Comparison of ENCODE assay signal across 8 cellular contexts in genomic region chr5:15995206-15996052, GRCh38.
A peak's percentile ranks its signal among the peaks of the same experiment; 100 is the strongest.
DNase-seq lines count a peak whose midpoint lies in the region; ATAC-seq and TF ChIP-seq lines count a peak whose summit lies in the region.

No MANE protein-coding gene starts in this region.

- no peak overlapping the region for H3K18ac ChIP-seq in mesenchymal stem cell (ENCODE audit: low read depth in 1 of 2, low read length in 2 of 2)

- CTCF ChIA-PET in CD8-positive, alpha-beta T cell (lab: Charles Lee), result no interaction called here

- H2AK5ac ChIP-seq in mesenchymal stem cell (ENCODE audit: low read length, severe bottlenecking), result no peak overlapping the region

- no peak overlapping the region for H3K27ac ChIP-seq in mesenchymal stem cell (ENCODE audit: low read length, poor library complexity, severe bottlenecking)
- H3K27ac ChIP-seq in CD8-positive, alpha-beta T cell (ENCODE audit: low read depth, low read length), result no peak overlapping the region

- no peak overlapping the region for H3K23ac ChIP-seq in mesenchymal stem cell (ENCODE audit: low read length in 2 of 2)

- H3K27me3 ChIP-seq in mesenchymal stem cell (ENCODE audit: control insufficient read depth in 1 of 2, insufficient read depth in 1 of 2, low read length in 2 of 2), result peaks cover 0 to 9% of the 10 kb centered on the region in 2 experiments
- no peaks in the 10 kb centered on the region for H3K27me3 ChIP-seq in CD8-positive, alpha-beta T cell (ENCODE audit: insufficient read depth, low read length)

- H3K4me1 ChIP-seq in mesenchymal stem cell (ENCODE audit: control insufficient read depth, insufficient read depth, low read depth, low read length), result peaks cover 2% of the 10 kb centered on the region
- H3K4me1 ChIP-seq in CD8-positive, alpha-beta T cell (ENCODE audit: insufficient read depth, low read length), result no peaks in the 10 kb centered on the region

- ATAC-seq in GM21381 (IDR thresholded peaks at IDR 0.05; ENCODE audit: unreplicated experiment) (no peak), GM21825 (IDR thresholded peaks at IDR 0.05; ENCODE audit: unreplicated experiment) (no peak)
- no peak for ATAC-seq in CD8-positive, alpha-beta T cell

- no peaks in the 10 kb centered on the region for H3K27me3 Mint-ChIP-seq in CD8-positive, alpha-beta T cell (ENCODE audit: low read depth)

- intact Hi-C loops in CD8-positive, alpha-beta T cell (cut with DNase I, micrococcal nuclease), result no loop called here

- H3K9me3 Mint-ChIP-seq in CD8-positive, alpha-beta T cell, result peaks cover 25% of the 10 kb centered on the region

- H3K14ac ChIP-seq in mesenchymal stem cell (ENCODE audit: low read length in 2 of 2), result no peak overlapping the region

- H2BK15ac ChIP-seq in mesenchymal stem cell (ENCODE audit: low read depth, poor library complexity, severe bottlenecking), result no peak overlapping the region

- no peaks in the 10 kb centered on the region for H3K79me1 ChIP-seq in mesenchymal stem cell (replicated peaks; ENCODE audit: low read length, poor library complexity, severe bottlenecking)

- H2BK120ac ChIP-seq in mesenchymal stem cell (ENCODE audit: low read depth, low read length), result no peak overlapping the region

- H4K91ac ChIP-seq in mesenchymal stem cell (ENCODE audit: low read length), result no peak overlapping the region

- TF ChIP-seq CTCF in CD8-positive, alpha-beta T cell (IDR thresholded peaks at IDR 0.05), result no peak

- no peaks in the 10 kb centered on the region for H3K36me3 Mint-ChIP-seq in CD8-positive, alpha-beta T cell

- H3K9me3 ChIP-seq in mesenchymal stem cell (ENCODE audit: control insufficient read depth, low read length), result peaks cover 20% of the 10 kb centered on the region
- peaks cover 6% of the 10 kb centered on the region for H3K9me3 ChIP-seq in CD8-positive, alpha-beta T cell (ENCODE audit: low read length)

- WGBS in mesenchymal stem cell, result 47% methylated on average over 3 of the region's 3 CpGs

- H3K36me3 ChIP-seq in mesenchymal stem cell (ENCODE audit: control insufficient read depth in 1 of 2, insufficient read depth in 2 of 2, low read depth in 1 of 2, low read length in 2 of 2), result no peaks in the 10 kb centered on the region
- H3K36me3 ChIP-seq in CD8-positive, alpha-beta T cell (ENCODE audit: insufficient read depth, low read length), result no peaks in the 10 kb centered on the region

- no peak overlapping the region for H3K4me3 ChIP-seq in mesenchymal stem cell (ENCODE audit: insufficient read depth in 1 of 2, low read depth in 1 of 2, low read length in 2 of 2)
- H3K4me3 ChIP-seq in CD8-positive, alpha-beta T cell (ENCODE audit: low read depth, low read length), result no peak overlapping the region

- no peak overlapping the region for H3K4ac ChIP-seq in mesenchymal stem cell (ENCODE audit: low read depth in 1 of 2, low read length in 2 of 2)

- POLR2A ChIA-PET in CD8-positive, alpha-beta T cell (lab: Charles Lee), result no interaction called here

- DNase-seq in EH (ENCODE audit: low read depth) (peak; percentile 46), NCI-H2107 (lab: John Stamatoyannopoulos, UW) (peak; percentile 22), cerebellum (ENCODE audit: low spot score) (peak; percentile 8), mesenchymal stem cell (peak; percentile 49)
- DNase-seq in activated CD8-positive, alpha-beta memory T cell treated with anti-CD3 and anti-CD28 coated beads, Interleukin-2, amount 50 U/mL, for 4 hours, result no peak
- DNase-seq in CD8-positive, alpha-beta T cell, result no peak

- H3K9ac ChIP-seq in mesenchymal stem cell (ENCODE audit: low read length), result no peak overlapping the region

- no peak overlapping the region for H4K8ac ChIP-seq in mesenchymal stem cell (ENCODE audit: low read length)

- no peak overlapping the region for H2BK5ac ChIP-seq in mesenchymal stem cell (ENCODE audit: low read depth, low read length, poor library complexity, severe bottlenecking)

- no peaks in the 10 kb centered on the region for H3K4me1 Mint-ChIP-seq in CD8-positive, alpha-beta T cell (ENCODE audit: low read depth)

- no peak overlapping the region for H2AFZ ChIP-seq in mesenchymal stem cell (ENCODE audit: low read depth, low read length)

- H2BK12ac ChIP-seq in mesenchymal stem cell (ENCODE audit: low read length in 2 of 2), result no peak overlapping the region

- H3K4me3 Mint-ChIP-seq in CD8-positive, alpha-beta T cell, result no peak overlapping the region

- H3K4me2 ChIP-seq in mesenchymal stem cell (ENCODE audit: low read length, poor library complexity, severe bottlenecking), result no peak overlapping the region

- no peak overlapping the region for H3K27ac Mint-ChIP-seq in CD8-positive, alpha-beta T cell

Comparison
In these comparisons a context has a peak if more than half of its experiments do, and no peak if none do; other contexts are left out.
1. DNase-seq: peak in EH (single experiment), NCI-H2107 (single experiment), cerebellum (single experiment) and mesenchymal stem cell (single experiment); none in activated CD8-positive, alpha-beta memory T cell treated with anti-CD3 and anti-CD28 coated beads, Interleukin-2, amount 50 U/mL, for 4 hours (single experiment) and CD8-positive, alpha-beta T cell (0 of 7).